Comparison of ENCODE assay signal across 22 cellular contexts in the genomic region with DNA sequence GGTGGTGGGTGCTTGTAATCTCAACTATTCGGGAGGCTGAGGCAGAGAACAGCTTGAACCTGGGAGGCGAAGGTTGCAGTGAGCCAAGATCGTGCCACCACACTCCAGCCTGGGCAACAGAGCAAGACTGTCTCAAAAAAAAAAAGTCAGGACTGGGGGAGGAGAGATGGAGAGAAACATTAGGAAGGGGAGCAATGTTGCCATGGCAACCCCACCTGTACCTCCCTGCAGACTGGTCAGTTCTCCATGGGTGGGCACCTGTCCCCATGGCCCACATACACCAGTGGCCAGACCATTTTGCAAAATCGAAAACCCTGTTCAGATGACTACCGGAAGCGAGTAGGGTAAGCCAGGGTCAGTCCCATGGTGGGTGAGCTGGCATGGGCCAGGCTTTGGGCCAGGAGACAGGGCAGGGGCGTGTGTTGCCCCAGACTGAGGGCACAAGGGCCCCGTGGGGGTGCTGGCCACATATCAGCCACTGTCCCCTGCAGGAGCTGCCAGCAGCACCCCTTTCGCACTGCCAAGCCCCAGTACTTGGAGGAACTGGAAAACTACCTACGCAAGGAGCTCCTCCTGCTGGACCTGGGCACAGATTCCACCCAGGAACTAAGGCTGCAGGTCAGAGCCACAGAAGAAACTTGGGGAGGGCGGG. TPM values are rescaled to one million over a fixed set of nuclear protein-coding genes. Genes with fewer than 3 reads are reported as not detected.
DNase-seq lines count a peak whose midpoint lies in the region; ATAC-seq, FAIRE-seq and TF ChIP-seq lines count a peak whose summit lies in the region.
"Had no signal": no experiment of that assay in that cellular context is flagged by ENCODE, and none has a peak within 500 bp of the region (broad histone marks: within the 10 kb centered on the region; RNA-seq: fewer than 3 reads in every experiment).

No MANE protein-coding gene starts in this region.

- H3K18ac ChIP-seq in H9 (ENCODE audit: insufficient read length, low read depth, low read length) (no peak overlapping the region), mesendoderm (ENCODE audit: low read length) (no peak overlapping the region)

- no peaks in the 10 kb centered on the region for H3K79me1 ChIP-seq in H9 (ENCODE audit: insufficient read depth, low read depth, low read length, poor library complexity, severe bottlenecking)
- no peaks in the 10 kb centered on the region for H3K79me1 ChIP-seq in mesendoderm (ENCODE audit: low read length)

- H4K91ac ChIP-seq in H9 (ENCODE audit: insufficient read length, low read depth, low read length): no peak overlapping the region

- no peak overlapping the region for H3K23ac ChIP-seq in H9 (ENCODE audit: insufficient read length, low read depth, low read length)
- no peak overlapping the region for H3K23ac ChIP-seq in mesendoderm (ENCODE audit: low read length)

- no peak for ATAC-seq in GM18519 (IDR thresholded peaks at IDR 0.05; ENCODE audit: low FRiP score, unreplicated experiment)
- no peak for ATAC-seq in HG03139 (IDR thresholded peaks at IDR 0.05; ENCODE audit: unreplicated experiment)
- ATAC-seq in left lobe of liver: no peak
- ATAC-seq: CD8-positive, alpha-beta T cell; GM12878 had no signal

- no peak overlapping the region for H4K8ac ChIP-seq in H9 (replicated peaks; ENCODE audit: insufficient read length, low read depth, low read length)
- H4K8ac ChIP-seq in mesendoderm (ENCODE audit: low read depth, low read length): no peak overlapping the region

- no peaks in the 10 kb centered on the region for H3K4me1 ChIP-seq in H9 (ENCODE audit: insufficient read depth, low read length)
- no peaks in the 10 kb centered on the region for H3K4me1 ChIP-seq in astrocyte (ENCODE audit: insufficient read depth, low read length)
- no peaks in the 10 kb centered on the region for H3K4me1 ChIP-seq in mesendoderm (ENCODE audit: control insufficient read depth, low read depth, low read length)
- H3K4me1 ChIP-seq: HAP-1 had no signal

- H3K27me3 ChIP-seq in H9 (ENCODE audit: insufficient read depth, low read length) (no peaks in the 10 kb centered on the region), astrocyte (ENCODE audit: insufficient read depth, low read length) (no peaks in the 10 kb centered on the region), mesendoderm (ENCODE audit: insufficient read depth, low read length, poor library complexity) (no peaks in the 10 kb centered on the region)
- H3K27me3 ChIP-seq: BLaER1 had no signal

- no peak overlapping the region for H2AFZ ChIP-seq in H9 (ENCODE audit: low read length)
- H2AFZ ChIP-seq in astrocyte (ENCODE audit: low read depth, low read length): no peak overlapping the region

- H3K79me2 ChIP-seq in H9 (ENCODE audit: insufficient read depth, low read length) (no peaks in the 10 kb centered on the region), astrocyte (ENCODE audit: insufficient read depth, low read length) (no peaks in the 10 kb centered on the region), mesendoderm (ENCODE audit: control insufficient read depth, insufficient read depth, low read length) (no peaks in the 10 kb centered on the region)

- H3K4me3 Mint-ChIP-seq in H9 (no peak overlapping the region), astrocyte (ENCODE audit: unreplicated experiment) (no peak overlapping the region)
- H3K4me3 Mint-ChIP-seq: CD14-positive monocyte; CD8-positive, alpha-beta T cell; IgD-negative memory B cell had no signal

- H4K5ac ChIP-seq in H9 (ENCODE audit: insufficient read length, low read depth, low read length) (no peak overlapping the region), mesendoderm (ENCODE audit: low read length) (no peak overlapping the region)

- H3K4me1 Mint-ChIP-seq in H9: peaks cover 14 to 17% of the 10 kb centered on the region in 2 experiments
- H3K4me1 Mint-ChIP-seq in astrocyte (ENCODE audit: low read depth, unreplicated experiment): peaks cover 6% of the 10 kb centered on the region

- TF ChIP-seq CTCF in H9 (conservative IDR thresholded peaks at IDR 0.05) (0 out of 3 replicates have a peak, but pooled peaks have one; percentile 11), astrocyte (IDR thresholded peaks at IDR 0.05; ENCODE audit: insufficient read depth, low read depth, low read length) (no peak)

- DNase-seq in H9 (no peak), astrocyte (ENCODE audit: low read depth) (no peak), mesendoderm (peak; percentile 19), left lobe of liver (ENCODE audit: low spot score) (no peak)
- DNase-seq: 8988T; Calu3; CD8-positive, alpha-beta T cell; DMS53; DND-41; EL; KG1 had no signal

- H3K14ac ChIP-seq in H9 (ENCODE audit: insufficient read depth, low read length): no peak overlapping the region

- H2AK5ac ChIP-seq in H9 (ENCODE audit: insufficient read length, low read length) (no peak overlapping the region), mesendoderm (ENCODE audit: low read length) (no peak overlapping the region)

- H3K36me3 Mint-ChIP-seq in H9 (ENCODE audit: insufficient read depth in 1 of 3, low read depth in 3 of 3) (peaks cover 0 to 5% (median 4%) of the 10 kb centered on the region in 3 experiments; a peak in 1 of 7 replicates), astrocyte (ENCODE audit: low read depth, unreplicated experiment) (peaks cover 8% of the 10 kb centered on the region)
- H3K36me3 Mint-ChIP-seq: CD14-positive monocyte; CD8-positive, alpha-beta T cell had no signal

- H3K4me3 ChIP-seq in astrocyte (ENCODE audit: insufficient read depth, low read depth, low read length): no peak overlapping the region
- H3K4me3 ChIP-seq in mesendoderm (ENCODE audit: low read length): no peak overlapping the region
- H3K4me3 ChIP-seq: BLaER1, GM12878, HAP-1 had no signal

- H3K27ac Mint-ChIP-seq in H9 (peak overlapping the region in 1 of 3 experiments; percentile 31; a peak in 2 of 7 replicates), astrocyte (ENCODE audit: unreplicated experiment) (peak overlapping the region; percentile 47)
- H3K27ac Mint-ChIP-seq: CD8-positive, alpha-beta T cell; IgD-negative memory B cell had no signal

- no CpG with 5 or more reads among the region's 11 CpGs for WGBS in H9 (ENCODE audit: extremely low coverage, insufficient read length, low lambda C conversion rate)
- no CpG with 5 or more reads among the region's 11 CpGs for WGBS in mesendoderm (ENCODE audit: extremely low coverage, insufficient coverage, low lambda C conversion rate)

- FAIRE-seq in astrocyte (lab: Jason Lieb, UNC): no peak
- FAIRE-seq: GM12878, GM19239, H1, HTR-8/SVneo had no signal

- H2BK5ac ChIP-seq in H9 (ENCODE audit: insufficient read length, low read length): no peak overlapping the region
- H2BK5ac ChIP-seq in mesendoderm (ENCODE audit: low read length): no peak overlapping the region

- no peaks in the 10 kb centered on the region for H4K20me1 ChIP-seq in H9 (ENCODE audit: control insufficient read depth, insufficient read depth, insufficient read length)
- peaks cover 5% of the 10 kb centered on the region for H4K20me1 ChIP-seq in astrocyte (ENCODE audit: insufficient read depth, low read length)
- H4K20me1 ChIP-seq: BLaER1 had no signal

- H3K56ac ChIP-seq in H9 (ENCODE audit: insufficient read length, low read depth, low read length) (no peak overlapping the region), mesendoderm (ENCODE audit: low read length) (no peak overlapping the region)

- no peak overlapping the region for H2BK120ac ChIP-seq in H9 (ENCODE audit: low read depth, low read length, poor library complexity, severe bottlenecking)
- no peak overlapping the region for H2BK120ac ChIP-seq in mesendoderm (ENCODE audit: low read depth, low read length)

- H3K27ac ChIP-seq in H9 (ENCODE audit: insufficient read length, low read depth, low read length) (no peak overlapping the region), astrocyte (ENCODE audit: low read depth, low read length) (no peak overlapping the region), mesendoderm (ENCODE audit: low read depth, low read length) (no peak overlapping the region)
- H3K27ac ChIP-seq: BLaER1, HL-60 had no signal

- no peak overlapping the region for H3K4ac ChIP-seq in H9 (ENCODE audit: low read depth, low read length)
- no peak overlapping the region for H3K4ac ChIP-seq in mesendoderm (ENCODE audit: low read depth, low read length)

- no peak overlapping the region for H2BK20ac ChIP-seq in H9 (ENCODE audit: low read depth, low read length, poor library complexity, severe bottlenecking)

- H3K4me2 ChIP-seq in H9 (ENCODE audit: insufficient read depth, insufficient read length, low read length) (no peak overlapping the region), astrocyte (ENCODE audit: low read length) (no peak overlapping the region), mesendoderm (ENCODE audit: low read length) (no peak overlapping the region)
- H3K4me2 ChIP-seq: BLaER1 had no signal

- no peak overlapping the region for H3K9ac ChIP-seq in H9 (ENCODE audit: extremely low read depth, insufficient read length, low read length)
- no peak overlapping the region for H3K9ac ChIP-seq in astrocyte (ENCODE audit: low read length)
- no peak overlapping the region for H3K9ac ChIP-seq in mesendoderm (ENCODE audit: low read length)
- H3K9ac ChIP-seq: BLaER1 had no signal

- H3K36me3 ChIP-seq in astrocyte (ENCODE audit: insufficient read depth, low read length) (no peaks in the 10 kb centered on the region), mesendoderm (ENCODE audit: control insufficient read depth, insufficient read depth, low read length) (no peaks in the 10 kb centered on the region)
- H3K36me3 ChIP-seq: BLaER1, HAP-1 had no signal

- no peak overlapping the region for H2BK15ac ChIP-seq in H9 (ENCODE audit: low read depth, low read length)
- H2BK15ac ChIP-seq in mesendoderm (replicated peaks; ENCODE audit: low read depth): no peak overlapping the region

- H2BK12ac ChIP-seq in H9 (ENCODE audit: insufficient read length, low read depth, low read length): no peak overlapping the region

- H3K9me3 Mint-ChIP-seq in H9 (no peaks in the 10 kb centered on the region; a peak in 1 of 5 replicates), astrocyte (ENCODE audit: unreplicated experiment) (peaks cover 2% of the 10 kb centered on the region)
- H3K9me3 Mint-ChIP-seq: CD14-positive monocyte; CD8-positive, alpha-beta T cell; IgD-negative memory B cell had no signal

- H3K27me3 Mint-ChIP-seq in H9 (ENCODE audit: low read depth): peaks cover 2% of the 10 kb centered on the region; the same call in 1 of the 2 replicates
- no peaks in the 10 kb centered on the region for H3K27me3 Mint-ChIP-seq in astrocyte (ENCODE audit: low read depth, unreplicated experiment)
- H3K27me3 Mint-ChIP-seq: IgD-negative memory B cell had no signal

- no peaks in the 10 kb centered on the region for H3K23me2 ChIP-seq in H9 (ENCODE audit: insufficient read length, low read depth, low read length, poor library complexity, severe bottlenecking)

- no peaks in the 10 kb centered on the region for H3K9me3 ChIP-seq in H9 (ENCODE audit: control insufficient read depth, low read depth, low read length)
- H3K9me3 ChIP-seq in astrocyte (ENCODE audit: insufficient read depth, low read depth, low read length): no peaks in the 10 kb centered on the region
- H3K9me3 ChIP-seq: BLaER1, HAP-1 had no signal

- no peak overlapping the region for H3T11ph ChIP-seq in H9 (ENCODE audit: low read length)

RNA-seq across cellular contexts. Expression of gene TSNAXIP1, which starts 14.0 kb away (rescaled TPM):
- total RNA-seq in H9 (2021) (1.1 and 1.3 TPM in 2 replicates), astrocyte (1.3 and 1.5 TPM in 2 replicates), left lobe of liver (2.1 TPM)
- polyA plus RNA-seq in mesendoderm (2013, experiment 1 of 2): 0.37 TPM
- polyA plus RNA-seq in mesendoderm (2013, experiment 2 of 2): 0.38 TPM
- polyA plus RNA-seq: CD14-positive monocyte, IgD-negative memory B cell had no signal

RNA-seq across cellular contexts. Expression of gene RANBP10, which starts 14.4 kb away (rescaled TPM):
- 15.5 and 15.6 TPM in 2 replicates for total RNA-seq in H9 (2021)
- 14.2 and 15.7 TPM in 2 replicates for total RNA-seq in astrocyte
- polyA plus RNA-seq in mesendoderm (2013, experiment 1 of 2): 8.8 TPM
- polyA plus RNA-seq in mesendoderm (2013, experiment 2 of 2): 8.6 TPM
- total RNA-seq in left lobe of liver: 35.6 TPM

RNA-seq across cellular contexts. Expression of gene THAP11, which starts 21.4 kb away (rescaled TPM):
- 48.7 and 48.9 TPM in 2 replicates for total RNA-seq in H9 (2021)
- 16.5 and 18.1 TPM in 2 replicates for total RNA-seq in astrocyte
- 26.9 TPM for polyA plus RNA-seq in mesendoderm (2013, experiment 1 of 2)
- 26.7 TPM for polyA plus RNA-seq in mesendoderm (2013, experiment 2 of 2)
- total RNA-seq in left lobe of liver: 12.8 TPM

RNA-seq across cellular contexts. Expression of gene NUTF2, which starts 26.0 kb away (rescaled TPM):
- total RNA-seq in H9 (2021) (190 and 198 TPM in 2 replicates), astrocyte (214 and 224 TPM in 2 replicates), left lobe of liver (23.2 TPM)
- polyA plus RNA-seq in mesendoderm (2013, experiment 1 of 2): 370 TPM
- polyA plus RNA-seq in mesendoderm (2013, experiment 2 of 2): 358 TPM

RNA-seq across cellular contexts. Expression of gene CENPT, which starts 26.8 kb away (rescaled TPM):
- 60.9 and 65.9 TPM in 2 replicates for total RNA-seq in H9 (2021)
- 67.3 and 79.3 TPM in 2 replicates for total RNA-seq in astrocyte
- polyA plus RNA-seq in mesendoderm (2013, experiment 1 of 2): 33.6 TPM
- polyA plus RNA-seq in mesendoderm (2013, experiment 2 of 2): 33.5 TPM
- total RNA-seq in left lobe of liver: 23.1 TPM
